ENCODE assay signal across 23 cellular contexts in genomic region chr7:564176-564890, GRCh38.
"Had no signal": no experiment of that assay in that cellular context is flagged by ENCODE, and none has a peak within 500 bp of the region (broad histone marks: within the 10 kb centered on the region; RNA-seq: fewer than 3 reads in every experiment).

No MANE protein-coding gene starts in this region.

- H3K4me1 ChIP-seq: lower lobe of right lung had no signal

- DNase-seq: activated CD4-positive, alpha-beta T cell treated with anti-CD3 and anti-CD28 coated beads for 48 hours; activated CD4-positive, alpha-beta T cell treated with anti-CD3 and anti-CD28 coated beads, Interleukin-2, amount 50 U/mL, for 48 hours; activated CD8-positive, alpha-beta memory T cell treated with anti-CD3 and anti-CD28 coated beads for 24 hours; activated effector memory CD4-positive, alpha-beta T cell treated with Interleukin-2 at 50 U/mL for 16 hours; activated naive CD4-positive, alpha-beta T cell treated with anti-CD3 and anti-CD28 coated beads for 36 hours; activated naive CD8-positive, alpha-beta T cell treated with anti-CD3 and anti-CD28 coated beads for 36 hours; adrenal gland; brain microvascular endothelial cell; caudate nucleus; immature natural killer cell; lower lobe of right lung; mesendoderm; mucosa of descending colon; stimulated activated CD4-positive, alpha-beta T cell treated with anti-CD3 and anti-CD28 coated beads, Interleukin-15, amount 100 ng/mL, for 24 hours; stimulated activated CD4-positive, alpha-beta T cell treated with anti-CD3 and anti-CD28 coated beads, Interleukin-2, amount 100 ng/mL, for 24 hours; stimulated activated naive CD4-positive, alpha-beta T cell treated with Interleukin-2 at 50 U/mL for 16 hours; T-helper 1 cell had no signal

- H3K27me3 ChIP-seq: brain microvascular endothelial cell, heart left ventricle, neutrophil, upper lobe of left lung had no signal

- ATAC-seq: activated CD4-positive, CD25-positive, alpha-beta regulatory T cell treated with anti-CD3 and anti-CD28 coated beads, Interleukin-2, amount 50 U/mL, for 24 hours; lower lobe of right lung; mucosa of descending colon; natural killer cell treated with Interleukin-12 subunit alpha and Interleukin-12 subunit beta and Interleukin-15 and Interleukin-18, amount 100 ng/mL, for 72 hours had no signal

- H3K36me3 ChIP-seq: adrenal gland, brain microvascular endothelial cell, heart left ventricle, lower lobe of right lung, neutrophil, upper lobe of left lung had no signal

- H3K27ac ChIP-seq: adrenal gland, brain microvascular endothelial cell, heart left ventricle, lower lobe of right lung, neutrophil, upper lobe of left lung had no signal

- H3K9me3 ChIP-seq: adrenal gland, heart left ventricle, lower lobe of right lung, mucosa of descending colon, neutrophil, upper lobe of left lung had no signal

- H3K4me3 ChIP-seq: adrenal gland, heart left ventricle, lower lobe of right lung, mucosa of descending colon, smooth muscle cell, upper lobe of left lung had no signal
